40 cellular contexts compared by ENCODE assay signal in the genomic region with DNA sequence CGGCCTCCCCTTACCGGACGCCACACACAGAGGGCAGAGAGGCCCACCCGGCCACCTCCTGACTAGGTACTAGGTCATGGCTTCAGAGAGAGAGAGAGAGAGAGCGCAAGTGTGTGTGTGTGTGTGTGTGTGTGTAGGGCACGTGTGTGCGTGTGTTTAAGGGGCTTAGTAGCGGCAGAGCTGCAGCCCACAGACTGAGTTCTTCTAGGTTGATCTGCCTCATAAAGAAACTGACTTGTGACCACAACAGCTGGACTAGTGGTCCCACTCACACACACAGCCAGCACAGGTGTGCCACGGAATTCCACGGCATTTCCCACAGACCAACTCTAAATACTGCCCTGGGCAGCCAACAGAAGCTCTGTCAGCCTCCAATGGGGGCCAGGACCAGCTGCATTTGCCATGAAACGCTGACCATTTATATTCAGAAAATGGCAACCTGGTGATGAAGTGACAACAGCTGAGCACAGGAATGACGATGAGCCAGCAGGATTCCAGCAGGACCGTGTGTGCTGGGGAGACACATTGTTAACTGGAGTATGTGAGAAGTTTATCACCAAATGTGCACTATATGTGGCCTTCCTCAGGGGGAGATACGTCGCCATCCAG. TPM values are rescaled to one million over a fixed set of nuclear protein-coding genes. Genes with fewer than 3 reads are reported as not detected.
DNase-seq lines count a peak whose midpoint lies in the region; ATAC-seq, FAIRE-seq and TF ChIP-seq lines count a peak whose summit lies in the region.
"Had no signal": no experiment of that assay in that cellular context is flagged by ENCODE, and none has a peak within 500 bp of the region (broad histone marks: within the 10 kb centered on the region; RNA-seq: fewer than 3 reads in every experiment).

No MANE protein-coding gene starts in this region.

- H3K36me3 Mint-ChIP-seq in Calu3 (ENCODE audit: insufficient read depth, unreplicated experiment) (no peaks in the 10 kb centered on the region), nephron progenitor cell (ENCODE audit: low read depth) (peaks cover 19% of the 10 kb centered on the region)
- H3K36me3 Mint-ChIP-seq: naive B cell had no signal

- intact Hi-C loops in Calu3 (cut with micrococcal nuclease; ENCODE audit: unreplicated experiment) = no loop called here

- no peak overlapping the region for H3K23ac ChIP-seq in H1 (ENCODE audit: insufficient read length)
- no peak overlapping the region for H3K23ac ChIP-seq in neuronal stem cell (ENCODE audit: low read depth, low read length, poor library complexity)

- H2AFZ ChIP-seq in H1 (ENCODE audit: low read length) = no peak overlapping the region
- no peak overlapping the region for H2AFZ ChIP-seq in neuronal stem cell (ENCODE audit: low read length)

- no peak for DNase-seq in Calu3
- DNase-seq in RWPE1 (ENCODE audit: low spot score) = no peak
- DNase-seq in H1 (ENCODE audit: low read depth in 1 of 2, low spot score in 2 of 2) = no peak
- DNase-seq in nephron progenitor cell = no peak
- DNase-seq in DMS53 treated with DMSO at 0.1 percent for 48 hours (lab: John Stamatoyannopoulos, UW; ENCODE audit: unreplicated experiment) = no peak
- no peak for DNase-seq in neuronal stem cell (ENCODE audit: low spot score)
- DNase-seq: activated CD4-positive, alpha-beta T cell treated with anti-CD3 and anti-CD28 coated beads for 48 hours; activated naive CD8-positive, alpha-beta T cell treated with anti-CD3 and anti-CD28 coated beads for 36 hours; AML-193; CD4-positive, alpha-beta T cell; effector memory CD4-positive, alpha-beta T cell; Karpas-422; mesendoderm; MV-4-11; naive B cell; NCI-H1436 treated with DMSO at 0.1 percent for 48 hours; NCI-H2081 treated with DMSO at 0.1 percent for 48 hours; NCI-H345; ovary; stimulated activated naive B cell treated with anti-CD40 and anti-IgM and Interleukin-4, amounts not matched to agents 10 μg/mL and 1 μg/mL and 100 μg/mL, for 72 hours; T1000 had no signal

- H3K4me2 ChIP-seq in H1 (ENCODE audit: insufficient read depth in 1 of 2, low read depth in 2 of 2, low read length in 2 of 2) = no peak overlapping the region
- H3K4me2 ChIP-seq in neuronal stem cell (ENCODE audit: insufficient read depth, low read length, poor library complexity, severe bottlenecking) = no peak overlapping the region

- H3K27me3 ChIP-seq in H1 (replicated peaks in 1 of 4; ENCODE audit: control insufficient read depth in 3 of 4, extremely low read depth in 1 of 4, insufficient read depth in 3 of 4, low read length in 3 of 4) (no peaks in the 10 kb centered on the region), neuronal stem cell (ENCODE audit: control insufficient read depth in 3 of 3, insufficient read depth in 3 of 3, low read depth in 1 of 3, low read length in 3 of 3) (no peaks in the 10 kb centered on the region)
- H3K27me3 ChIP-seq: colonic mucosa, left lung, ovary, SJSA1, suprapubic skin had no signal

- TF ChIP-seq EP300 in H1 (IDR thresholded peaks at IDR 0.05; ENCODE audit: borderline replicate concordance in 1 of 2, low read depth in 2 of 2, low read length in 2 of 2) = no peak

- H3K27ac ChIP-seq in RWPE1 (peak overlapping the region; percentile 84), H1 (ENCODE audit: low read depth, low read length) (0 out of 2 replicates have a peak overlapping the region, but pooled peaks have one; percentile 25), neuronal stem cell (replicated peaks; ENCODE audit: low read length) (no peak overlapping the region)
- H3K27ac ChIP-seq: colonic mucosa, left lung, ovary, SJSA1, suprapubic skin, VCaP had no signal

- no peaks in the 10 kb centered on the region for H3K27me3 Mint-ChIP-seq in Calu3 (ENCODE audit: unreplicated experiment)
- H3K27me3 Mint-ChIP-seq in nephron progenitor cell (ENCODE audit: low read depth, poor library complexity) = no peaks in the 10 kb centered on the region
- H3K27me3 Mint-ChIP-seq: activated naive CD8-positive, alpha-beta T cell treated with anti-CD3 and anti-CD28 coated beads for 36 hours; activated T-helper 17 cell treated with anti-CD3 and anti-CD28 coated beads, Interleukin-2, amount 50 U/mL, for 72 hours; CD4-positive, alpha-beta T cell; naive B cell; stimulated activated naive B cell treated with anti-CD40 and anti-IgM and Interleukin-4, amounts not matched to agents 10 μg/mL and 1 μg/mL and 100 μg/mL, for 72 hours had no signal

- TF ChIP-seq CTCF in Calu3 (IDR thresholded peaks at IDR 0.05; ENCODE audit: unreplicated experiment) (no peak), RWPE1 (conservative IDR thresholded peaks at IDR 0.05; ENCODE audit: low read depth) (no peak), H1 (IDR thresholded peaks at IDR 0.05; ENCODE audit: control extremely low read depth in 1 of 3, insufficient read depth in 1 of 3, low read depth in 1 of 3, low read length in 3 of 3) (no peak), nephron progenitor cell (IDR thresholded peaks at IDR 0.05) (no peak)

- H4K5ac ChIP-seq in H1 (ENCODE audit: insufficient read length, low read depth, low read length) = no peak overlapping the region

- H3K9me3 Mint-ChIP-seq in Calu3 (ENCODE audit: low read depth, unreplicated experiment) (no peaks in the 10 kb centered on the region), nephron progenitor cell (peaks cover 7% of the 10 kb centered on the region)
- H3K9me3 Mint-ChIP-seq: activated naive CD8-positive, alpha-beta T cell treated with anti-CD3 and anti-CD28 coated beads for 36 hours; activated T-helper 17 cell treated with anti-CD3 and anti-CD28 coated beads, Interleukin-2, amount 50 U/mL, for 72 hours; CD4-positive, alpha-beta T cell; naive B cell; stimulated activated naive B cell treated with anti-CD40 and anti-IgM and Interleukin-4, amounts not matched to agents 10 μg/mL and 1 μg/mL and 100 μg/mL, for 72 hours had no signal

- no peak for ATAC-seq in HG02884 (IDR thresholded peaks at IDR 0.05; ENCODE audit: unreplicated experiment)
- no peak for ATAC-seq in GM19467 (IDR thresholded peaks at IDR 0.05; ENCODE audit: unreplicated experiment)
- ATAC-seq: activated T-helper 17 cell treated with anti-CD3 and anti-CD28 coated beads, Interleukin-2, amount 50 U/mL, for 72 hours; left lung; stimulated activated naive B cell treated with anti-CD40 and anti-IgM and Interleukin-4, amounts not matched to agents 10 μg/mL and 1 μg/mL and 100 μg/mL, for 72 hours had no signal

- no peak overlapping the region for H2BK120ac ChIP-seq in H1 (replicated peaks; ENCODE audit: low read depth, low read length)
- no peak overlapping the region for H2BK120ac ChIP-seq in neuronal stem cell (ENCODE audit: low read depth, low read length)

- no peak overlapping the region for H4K8ac ChIP-seq in H1 (ENCODE audit: extremely low read depth, insufficient read depth, low read length)
- no peak overlapping the region for H4K8ac ChIP-seq in neuronal stem cell (ENCODE audit: low read depth, low read length)

- no peak overlapping the region for H3K18ac ChIP-seq in H1 (ENCODE audit: extremely low read depth, low read length)
- no peak overlapping the region for H3K18ac ChIP-seq in neuronal stem cell (ENCODE audit: low read length)

- no peaks in the 10 kb centered on the region; a peak in 1 of 4 replicates for H3K79me2 ChIP-seq in H1 (ENCODE audit: control insufficient read depth in 1 of 2, insufficient read depth in 2 of 2, low read length in 2 of 2)

- H2BK20ac ChIP-seq in H1 (ENCODE audit: low read length) = no peak overlapping the region

- no peak for TF ChIP-seq RAD21 in H1 (IDR thresholded peaks at IDR 0.05 in 1 of 2, conservative IDR thresholded peaks at IDR 0.05 in 1 of 2; ENCODE audit: low read depth in 2 of 2, low read length in 2 of 2)

- no peak overlapping the region for H2BK15ac ChIP-seq in H1 (ENCODE audit: low read length)
- H2BK15ac ChIP-seq in neuronal stem cell (ENCODE audit: low read length) = no peak overlapping the region

- no peak for TF ChIP-seq POLR2A in H1 (IDR thresholded peaks at IDR 0.05; ENCODE audit: control extremely low read depth in 1 of 2, low read depth in 2 of 2, low read length in 2 of 2)

- H3K56ac ChIP-seq in H1 (replicated peaks; ENCODE audit: insufficient read length, low read depth, low read length) = no peak overlapping the region

- no TSS peak for BruUV-seq in Calu3 (replicated peaks; lab: Mats Ljungman, UMichigan)

- CTCF ChIA-PET in Calu3 (lab: Charles Lee) = interaction anchor here (0.6 kb wide), 1 partner anchor 18 kb away, joined by 3 read pairs; no protein-coding TSS in a partner anchor
- CTCF ChIA-PET in RWPE1 (lab: Yijun Ruan, JAX) = interaction anchor here (0.7 kb wide), 2 partner anchors 44 to 56 kb away, joined by 3 read pairs; no protein-coding TSS in a partner anchor
- CTCF ChIA-PET in H1 (lab: Charles Lee; ENCODE audit: partially characterized antibody) = interaction anchor here (0.7 to 2.5 kb wide), 7 partner anchors 10 to 123 kb away, joined by 3 to 7 read pairs (median 3); no protein-coding TSS in a partner anchor

- H2AK5ac ChIP-seq in H1 (ENCODE audit: low read depth, low read length) (no peak overlapping the region), neuronal stem cell (ENCODE audit: low read depth, low read length) (no peak overlapping the region)

- peak overlapping the region; percentile 54 for H3K4me3 Mint-ChIP-seq in Calu3 (ENCODE audit: low read depth, unreplicated experiment)
- no peak overlapping the region for H3K4me3 Mint-ChIP-seq in nephron progenitor cell
- H3K4me3 Mint-ChIP-seq: activated naive CD8-positive, alpha-beta T cell treated with anti-CD3 and anti-CD28 coated beads for 36 hours; activated T-helper 17 cell treated with anti-CD3 and anti-CD28 coated beads, Interleukin-2, amount 50 U/mL, for 72 hours; CD4-positive, alpha-beta T cell; naive B cell; stimulated activated naive B cell treated with anti-CD40 and anti-IgM and Interleukin-4, amounts not matched to agents 10 μg/mL and 1 μg/mL and 100 μg/mL, for 72 hours had no signal

- H3K4me1 ChIP-seq in H1 (replicated peaks in 1 of 4; ENCODE audit: control insufficient read depth in 3 of 4, insufficient read depth in 4 of 4, low read length in 3 of 4) (no peaks in the 10 kb centered on the region), neuronal stem cell (ENCODE audit: control insufficient read depth in 2 of 2, insufficient read depth in 1 of 2, low read depth in 1 of 2, low read length in 2 of 2) (peaks cover 0 to 4% of the 10 kb centered on the region in 2 donors)
- H3K4me1 ChIP-seq: colonic mucosa, left lung, suprapubic skin had no signal

- H3K9ac ChIP-seq in H1 (replicated peaks in 1 of 4; ENCODE audit: extremely low read depth in 1 of 4, low read depth in 3 of 4, low read length in 3 of 4) (no peak overlapping the region), neuronal stem cell (ENCODE audit: low read depth, low read length, poor library complexity) (no peak overlapping the region)

- no peak overlapping the region for H3K4ac ChIP-seq in H1 (replicated peaks; ENCODE audit: insufficient read length, low read depth, low read length)
- H3K4ac ChIP-seq in neuronal stem cell (ENCODE audit: low read length) = no peak overlapping the region

- no peak overlapping the region for H4K91ac ChIP-seq in H1 (replicated peaks; ENCODE audit: insufficient read length, low read length)
- no peak overlapping the region for H4K91ac ChIP-seq in neuronal stem cell (ENCODE audit: low read depth, low read length, poor library complexity)

- H3K9me3 ChIP-seq in H1 (ENCODE audit: insufficient read depth in 2 of 2, low read depth in 1 of 2, low read length in 1 of 2) (no peaks in the 10 kb centered on the region), neuronal stem cell (replicated peaks in 1 of 2; ENCODE audit: control insufficient read depth in 2 of 2, insufficient read depth in 1 of 2, low read depth in 1 of 2, low read length in 2 of 2) (no peaks in the 10 kb centered on the region)
- H3K9me3 ChIP-seq: colonic mucosa, left lung, ovary, SJSA1, suprapubic skin had no signal

- POLR2A ChIA-PET in RWPE1 (lab: Yijun Ruan, JAX; ENCODE audit: low non-redundant PET) (interaction anchor here (0.6 kb wide), 1 partner anchor 47 kb away, joined by 3 read pairs; no protein-coding TSS in a partner anchor), H1 (lab: Charles Lee; ENCODE audit: partially characterized antibody) (no interaction called here)

- H3K14ac ChIP-seq in H1 (ENCODE audit: insufficient read length) (no peak overlapping the region), neuronal stem cell (ENCODE audit: low read length) (no peak overlapping the region)

- 89% methylated on average over 15 of the region's 15 CpGs; no CpG with 5 or more reads in 1 of the 2 experiments for WGBS in H1 (ENCODE audit: extremely low coverage in 1 of 2, insufficient coverage in 1 of 2, insufficient read length in 1 of 2, insufficient replicate concordance in 2 of 2, low coverage in 1 of 2, low lambda C conversion rate in 2 of 2, missing lambda C conversion rate in 1 of 2), 2 experiments
- WGBS in neuronal stem cell (ENCODE audit: extremely low coverage in 2 of 2, insufficient read length in 2 of 2, insufficient replicate concordance in 1 of 2), 2 donors = no CpG with 5 or more reads among the region's 15 CpGs

- H3K23me2 ChIP-seq in H1 (ENCODE audit: low read depth, low read length) = no peaks in the 10 kb centered on the region

- H2BK5ac ChIP-seq in H1 (ENCODE audit: low read depth, low read length) (0 out of 2 replicates have a peak overlapping the region, but pooled peaks have one; percentile 8), neuronal stem cell (ENCODE audit: low read length) (no peak overlapping the region)

- H4K20me1 ChIP-seq in H1 (replicated peaks in 1 of 2; ENCODE audit: control insufficient read depth in 1 of 2, insufficient read depth in 2 of 2, low read length in 2 of 2) = peaks cover 0 to 10% of the 10 kb centered on the region in 2 experiments

- peaks cover 21% of the 10 kb centered on the region for H3K4me1 Mint-ChIP-seq in Calu3 (ENCODE audit: low read depth, unreplicated experiment)
- peaks cover 7% of the 10 kb centered on the region for H3K4me1 Mint-ChIP-seq in nephron progenitor cell
- H3K4me1 Mint-ChIP-seq: activated naive CD8-positive, alpha-beta T cell treated with anti-CD3 and anti-CD28 coated beads for 36 hours; naive B cell; stimulated activated naive B cell treated with anti-CD40 and anti-IgM and Interleukin-4, amounts not matched to agents 10 μg/mL and 1 μg/mL and 100 μg/mL, for 72 hours had no signal

- H2BK12ac ChIP-seq in H1 (ENCODE audit: low read depth, low read length) (no peak overlapping the region), neuronal stem cell (ENCODE audit: low read length) (no peak overlapping the region)

- no peak for FAIRE-seq in H1 (lab: Jason Lieb, UNC)
- FAIRE-seq: D721Med, H54, islet of Langerhans, small intestine, urothelium cell line had no signal

- H3K4me3 ChIP-seq in H1 (ENCODE audit: extremely low read depth in 1 of 4, insufficient read depth in 2 of 4, low read depth in 3 of 4, low read length in 4 of 4) (no peak overlapping the region), neuronal stem cell (ENCODE audit: low read length in 2 of 2) (no peak overlapping the region)
- H3K4me3 ChIP-seq: colonic mucosa, left lung, ovary, SJSA1, suprapubic skin had no signal

- H3K79me1 ChIP-seq in H1 (ENCODE audit: low read depth, low read length) (peaks cover 6% of the 10 kb centered on the region), neuronal stem cell (ENCODE audit: low read depth, low read length) (no peaks in the 10 kb centered on the region)

- H3K36me3 ChIP-seq in H1 (ENCODE audit: control insufficient read depth in 2 of 4, insufficient read depth in 4 of 4, low read length in 3 of 4) (peaks cover 0 to 2% (median 1%) of the 10 kb centered on the region in 4 experiments; a peak in 3 of 8 replicates), neuronal stem cell (replicated peaks in 1 of 2; ENCODE audit: control insufficient read depth in 2 of 2, insufficient read depth in 2 of 2, low read length in 2 of 2) (peaks cover 11 to 54% of the 10 kb centered on the region in 2 donors)
- H3K36me3 ChIP-seq: colonic mucosa, left lung, ovary, SJSA1, suprapubic skin had no signal

- no peak overlapping the region for H3K27ac Mint-ChIP-seq in Calu3 (ENCODE audit: unreplicated experiment)
- H3K27ac Mint-ChIP-seq in nephron progenitor cell = peak overlapping the region; percentile 49
- H3K27ac Mint-ChIP-seq: activated naive CD8-positive, alpha-beta T cell treated with anti-CD3 and anti-CD28 coated beads for 36 hours; activated T-helper 17 cell treated with anti-CD3 and anti-CD28 coated beads, Interleukin-2, amount 50 U/mL, for 72 hours; CD4-positive, alpha-beta T cell; stimulated activated naive B cell treated with anti-CD40 and anti-IgM and Interleukin-4, amounts not matched to agents 10 μg/mL and 1 μg/mL and 100 μg/mL, for 72 hours had no signal

RNA-seq across cellular contexts. Expression of gene GPR153, which starts 38.8 kb away (rescaled TPM):
- total RNA-seq in Calu3 (2022) = 3.7 and 4.7 TPM in 2 replicates
- total RNA-seq in H1 (2021; fragmentation: NEBNext Ultra II Directional; extraction: Animal tissue kit (Norgen Biotek cat#: 25700)) = 5.7 and 6.1 TPM in 2 replicates
- polyA plus RNA-seq in H1 (2011; rRNA removed) = 8.1 and 15.6 TPM in 2 replicates
- polyA plus RNA-seq in H1 (2011; cell fraction: cytosol; rRNA removed) = 8.1 TPM
- 16.5 TPM for polyA plus RNA-seq in H1 (2011; cell fraction: nucleus; rRNA removed)
- polyA plus RNA-seq in H1 (2012, experiment 1 of 2) = 4.3 to 8.8 TPM (median 7.7 TPM) in 4 replicates
- polyA plus RNA-seq in H1 (2012, experiment 2 of 2) = 6.5 TPM
- 4.3 TPM for polyA plus RNA-seq in H1 (2013, experiment 1 of 2)
- polyA plus RNA-seq in H1 (2013, experiment 2 of 2) = 3.9 TPM
- polyA minus RNA-seq in H1 (2011; rRNA and poly(A)+ RNA removed) = 5.0 and 7.9 TPM in 2 replicates
- polyA minus RNA-seq in H1 (2011; cell fraction: cytosol; rRNA and poly(A)+ RNA removed) = 8.3 TPM
- 9.7 TPM for polyA minus RNA-seq in H1 (2011; cell fraction: nucleus; rRNA and poly(A)+ RNA removed)
- polyA plus RNA-seq in neuronal stem cell (2013, experiment 1 of 2) = 21.7 TPM
- 21.5 TPM for polyA plus RNA-seq in neuronal stem cell (2013, experiment 2 of 2)

RNA-seq across cellular contexts. Expression of gene HES3, which starts 55.7 kb away (rescaled TPM):
- total RNA-seq in Calu3 (2022) = not detected in 2 replicates
- total RNA-seq in H1 (2021; fragmentation: NEBNext Ultra II Directional; extraction: Animal tissue kit (Norgen Biotek cat#: 25700)) = 54.3 and 67.9 TPM in 2 replicates
- 38.8 and 105 TPM in 2 replicates for polyA plus RNA-seq in H1 (2011; rRNA removed)
- 39.6 TPM for polyA plus RNA-seq in H1 (2011; cell fraction: cytosol; rRNA removed)
- 96.6 TPM for polyA plus RNA-seq in H1 (2011; cell fraction: nucleus; rRNA removed)
- 54.8 to 62.4 TPM (median 58.8 TPM) in 4 replicates for polyA plus RNA-seq in H1 (2012, experiment 1 of 2)
- polyA plus RNA-seq in H1 (2012, experiment 2 of 2) = 66.2 TPM
- polyA plus RNA-seq in H1 (2013, experiment 1 of 2) = 28.3 TPM
- polyA plus RNA-seq in H1 (2013, experiment 2 of 2) = 27.2 TPM
- polyA minus RNA-seq in H1 (2011; rRNA and poly(A)+ RNA removed) = 4.3 and 6.6 TPM in 2 replicates
- polyA minus RNA-seq in H1 (2011; cell fraction: cytosol; rRNA and poly(A)+ RNA removed) = 51.3 TPM
- polyA minus RNA-seq in H1 (2011; cell fraction: nucleus; rRNA and poly(A)+ RNA removed) = 55.7 TPM
- 0.08 TPM for polyA plus RNA-seq in neuronal stem cell (2013, experiment 1 of 2)
- 0.15 TPM for polyA plus RNA-seq in neuronal stem cell (2013, experiment 2 of 2)
- total RNA-seq: A673; activated naive CD8-positive, alpha-beta T cell treated with anti-CD3 and anti-CD28 coated beads for 36 hours; activated T-helper 17 cell treated with anti-CD3 and anti-CD28 coated beads, Interleukin-2, amount 50 U/mL, for 72 hours; aorta; cardiac septum; CD4-positive, alpha-beta T cell; colonic mucosa; esophagus mucosa; fibroblast of villous mesenchyme; left lung; ovary; renal cortical epithelial cell; SJSA1; suprapubic skin had no signal
- polyA plus RNA-seq: aorta, ovary, small intestine had no signal

Comparison
In these comparisons a context has a peak if more than half of its experiments do, and no peak if none do; other contexts are left out.
1. RNA of gene HES3, which starts 55.7 kb away (total RNA-seq): 54.3 to 67.9 TPM in H1; not detected in Calu3; every median in the first group is over 10 times any median in the second.